9 cellular contexts compared by ENCODE assay signal in the genomic region with DNA sequence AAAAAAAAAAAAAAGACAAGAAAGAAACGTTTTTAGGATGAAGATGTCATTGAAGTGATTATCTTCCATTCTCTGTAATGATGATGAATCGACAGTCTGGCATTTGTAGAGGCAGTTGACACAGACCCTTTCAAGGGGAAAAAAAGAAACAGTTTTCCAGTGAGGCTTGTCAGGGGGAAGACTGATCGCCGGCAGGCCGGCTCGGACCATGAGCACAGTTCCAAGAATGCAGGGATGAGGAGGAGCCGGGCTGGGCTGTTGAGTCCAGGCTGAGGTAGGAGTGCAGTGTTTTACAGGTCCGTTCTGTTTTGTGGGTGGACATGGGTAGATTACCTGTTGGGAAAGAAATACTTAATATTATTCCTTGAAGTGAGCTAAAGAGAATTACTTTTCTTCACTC.
DNase-seq lines count a peak whose midpoint lies in the region; ATAC-seq and TF ChIP-seq lines count a peak whose summit lies in the region.
"Had no signal": no experiment of that assay in that cellular context is flagged by ENCODE, and none has a peak within 500 bp of the region (broad histone marks: within the 10 kb centered on the region; RNA-seq: fewer than 3 reads in every experiment).

No MANE protein-coding gene starts in this region.

- WGBS in lung, 2 donors = 58 to 80% methylated on average over 8 of the region's 8 CpGs

- ATAC-seq in lung (ENCODE audit: insufficient read depth, low FRiP score) (peak; percentile 23), HG03442 (IDR thresholded peaks at IDR 0.05; ENCODE audit: unreplicated experiment) (no peak)
- ATAC-seq: stimulated activated naive CD8-positive, alpha-beta T cell treated with anti-CD3 and anti-CD28 coated beads, Interleukin-15, amount 100 ng/mL, for 72 hours had no signal

- no peak for TF ChIP-seq CTCF in lung (IDR thresholded peaks at IDR 0.05; ENCODE audit: control extremely low read depth, extremely low read depth)
- no peak for TF ChIP-seq CTCF in tibial artery (IDR thresholded peaks at IDR 0.05)

- peak overlapping the region; percentile 81 for H3K27ac ChIP-seq in caudate nucleus (ENCODE audit: low read depth, low read length)
- H3K27ac ChIP-seq in lung (ENCODE audit: low read depth in 1 of 2, low read length in 1 of 2) = peak overlapping the region in 1 of 2 donors; percentile 72
- peak overlapping the region; percentile 86 to 92 for H3K27ac ChIP-seq in tibial artery

- intact Hi-C loops in tibial artery (cut with DNase I; ENCODE audit: low total_unique reads) = no loop called here

- H3K36me3 ChIP-seq in lung (ENCODE audit: control insufficient read depth in 2 of 2, insufficient read depth in 2 of 2, low read length in 2 of 2) (no peaks in the 10 kb centered on the region), tibial artery (no peaks in the 10 kb centered on the region)

- H3K27me3 ChIP-seq in lung (ENCODE audit: control insufficient read depth, insufficient read depth) = no peaks in the 10 kb centered on the region
- no peaks in the 10 kb centered on the region for H3K27me3 ChIP-seq in tibial artery

- peaks cover 12% of the 10 kb centered on the region in 2 donors for H3K4me1 ChIP-seq in lung (ENCODE audit: control insufficient read depth in 2 of 2, insufficient read depth in 2 of 2, low read length in 2 of 2)
- H3K4me1 ChIP-seq in tibial artery = peaks cover 0 to 72% (median 46%) of the 10 kb centered on the region in 4 donors

- H3K4me3 ChIP-seq in lung (no peak overlapping the region), tibial artery (peak overlapping the region; percentile 19 to 20)

- DNase-seq in LHCN-M2 (ENCODE audit: low read depth) (peak; percentile 81), caudate nucleus (lab: John Stamatoyannopoulos, UW) (peak in 1 of 61 donors; percentile 16), lung (ENCODE audit: low spot score) (no peak), tibial artery (peak in 1 of 2 donors; percentile 45), T-helper 2 cell (no peak), NCI-H1930 (lab: John Stamatoyannopoulos, UW) (no peak), COR-L47 (lab: John Stamatoyannopoulos, UW) (no peak)
- DNase-seq: stimulated activated naive CD8-positive, alpha-beta T cell treated with anti-CD3 and anti-CD28 coated beads, Interleukin-15, amount 100 ng/mL, for 72 hours had no signal

- H3K9me3 ChIP-seq in lung (ENCODE audit: control insufficient read depth in 2 of 2, insufficient read depth in 1 of 2, low read length in 1 of 2) = no peaks in the 10 kb centered on the region
- no peaks in the 10 kb centered on the region for H3K9me3 ChIP-seq in tibial artery
